Comparison of ENCODE assay signal across 29 cellular contexts in the genomic region with DNA sequence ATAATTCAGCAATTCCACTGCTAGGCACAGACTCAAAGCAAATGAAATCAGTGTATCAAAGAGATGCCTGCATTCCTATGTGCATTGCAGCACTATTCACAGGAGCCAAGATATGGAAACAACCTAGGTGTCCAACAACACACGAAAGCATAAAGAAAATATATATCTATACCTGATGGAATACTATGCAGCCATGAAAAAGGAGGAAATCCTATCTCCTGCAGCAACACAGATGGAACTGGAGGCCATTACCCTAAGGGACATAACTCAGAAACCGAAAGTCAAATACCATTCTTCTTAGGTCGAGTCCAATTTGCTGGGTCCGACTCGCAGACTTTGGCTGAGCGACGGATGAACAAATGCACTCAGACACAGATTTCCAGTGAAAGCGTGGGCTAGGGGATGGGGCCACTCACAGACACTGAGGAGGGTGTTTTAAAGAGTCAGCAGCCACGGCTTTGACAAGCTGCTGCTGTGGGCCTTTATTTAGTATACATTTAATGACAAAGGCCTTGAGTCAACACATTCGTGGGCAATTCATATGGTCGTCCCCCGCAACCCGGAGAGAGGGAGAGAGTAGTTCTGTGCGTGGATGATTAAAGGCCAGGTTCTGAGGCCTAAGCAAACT.
"Had no signal": no experiment of that assay in that cellular context is flagged by ENCODE, and none has a peak within 500 bp of the region (broad histone marks: within the 10 kb centered on the region; RNA-seq: fewer than 3 reads in every experiment).

No MANE protein-coding gene starts in this region.

- ATAC-seq: activated CD4-positive, alpha-beta T cell treated with anti-CD3 and anti-CD28 coated beads for 36 hours; activated naive CD4-positive, alpha-beta T cell treated with anti-CD3 and anti-CD28 coated beads, Interleukin-2, amount 50 U/mL, for 72 hours; activated naive CD8-positive, alpha-beta T cell treated with anti-CD3 and anti-CD28 coated beads, Interleukin-2, amount 50 U/mL, for 24 hours; Panc1; Right ventricle myocardium inferior; T-cell had no signal

- H3K27me3 Mint-ChIP-seq: activated CD4-positive, alpha-beta memory T cell treated with anti-CD3 and anti-CD28 coated beads, Interleukin-2, amount 10 ng/mL, durations not matched to agents 7 days and 5 days; activated CD4-positive, alpha-beta T cell treated with anti-CD3 and anti-CD28 coated beads for 36 hours; activated naive CD8-positive, alpha-beta T cell treated with anti-CD3 and anti-CD28 coated beads, Interleukin-2, amount 50 U/mL, for 24 hours; T-cell had no signal

- DNase-seq: activated CD4-positive, alpha-beta memory T cell treated with anti-CD3 and anti-CD28 coated beads, Interleukin-2, amount 10 ng/mL, durations not matched to agents 7 days and 5 days; activated CD4-positive, alpha-beta T cell treated with anti-CD3 and anti-CD28 coated beads for 36 hours; activated CD4-positive, alpha-beta T cell treated with anti-CD3 and anti-CD28 coated beads, Interleukin-2, amount 50 U/mL, for 1 hour; activated naive CD4-positive, alpha-beta T cell; activated naive CD8-positive, alpha-beta T cell treated with anti-CD3 and anti-CD28 coated beads, Interleukin-2, amount 50 U/mL, for 24 hours; activated T-cell treated with anti-CD3 and anti-CD28 coated beads for 4 hours; activated T-cell treated with anti-CD3 and anti-CD28 coated beads, Interleukin-2, amount 50 U/mL, for 48 hours; amniotic stem cell; brain microvascular endothelial cell; cerebellar nuclear complex; Kasumi-1; NCI-H1105 treated with DMSO at 0.1 percent for 48 hours; NCI-H1436 treated with DMSO at 0.1 percent for 48 hours; NCI-H187; NCI-H2081; NCI-H510A treated with DMSO at 0.1 percent for 48 hours; NCI-H69; NK-92 treated with Interleukin-12 subunit alpha and Interleukin-12 subunit beta, amount 100 ng/mL, for 24 hours; OCI-M1; RPMI8226; T-cell; T-helper 2 cell had no signal

- H3K27ac ChIP-seq: brain microvascular endothelial cell, cardiac muscle cell, SK-N-MC, VCaP had no signal

- H3K27ac Mint-ChIP-seq: activated CD4-positive, alpha-beta memory T cell treated with anti-CD3 and anti-CD28 coated beads, Interleukin-2, amount 10 ng/mL, durations not matched to agents 7 days and 5 days; activated CD4-positive, alpha-beta T cell treated with anti-CD3 and anti-CD28 coated beads for 36 hours; activated naive CD4-positive, alpha-beta T cell treated with anti-CD3 and anti-CD28 coated beads, Interleukin-2, amount 50 U/mL, for 72 hours; activated naive CD8-positive, alpha-beta T cell treated with anti-CD3 and anti-CD28 coated beads, Interleukin-2, amount 50 U/mL, for 24 hours; activated T-helper 2 cell treated with anti-CD3 and anti-CD28 coated beads, Interferon-gamma antibody, Interleukin-2, Interleukin-4, amounts not matched to agents 10 μg/mL and 5 μg/mL and 100 μg/mL, durations not matched to agents 14 hours and 24 hours and 36 hours; T-cell had no signal

- H3K4me1 Mint-ChIP-seq: activated CD4-positive, alpha-beta memory T cell treated with anti-CD3 and anti-CD28 coated beads, Interleukin-2, amount 10 ng/mL, durations not matched to agents 7 days and 5 days; activated CD4-positive, alpha-beta T cell treated with anti-CD3 and anti-CD28 coated beads for 36 hours; activated naive CD8-positive, alpha-beta T cell treated with anti-CD3 and anti-CD28 coated beads, Interleukin-2, amount 50 U/mL, for 24 hours; T-cell had no signal

- H3K4me3 Mint-ChIP-seq: activated CD4-positive, alpha-beta memory T cell treated with anti-CD3 and anti-CD28 coated beads, Interleukin-2, amount 10 ng/mL, durations not matched to agents 7 days and 5 days; activated CD4-positive, alpha-beta T cell treated with anti-CD3 and anti-CD28 coated beads for 36 hours; activated naive CD8-positive, alpha-beta T cell treated with anti-CD3 and anti-CD28 coated beads, Interleukin-2, amount 50 U/mL, for 24 hours; T-cell had no signal

- H3K27me3 ChIP-seq: brain microvascular endothelial cell, cardiac muscle cell had no signal

- H3K4me3 ChIP-seq: cardiac muscle cell, SK-N-MC had no signal
